8 cellular contexts compared by ENCODE assay signal in the genomic region with DNA sequence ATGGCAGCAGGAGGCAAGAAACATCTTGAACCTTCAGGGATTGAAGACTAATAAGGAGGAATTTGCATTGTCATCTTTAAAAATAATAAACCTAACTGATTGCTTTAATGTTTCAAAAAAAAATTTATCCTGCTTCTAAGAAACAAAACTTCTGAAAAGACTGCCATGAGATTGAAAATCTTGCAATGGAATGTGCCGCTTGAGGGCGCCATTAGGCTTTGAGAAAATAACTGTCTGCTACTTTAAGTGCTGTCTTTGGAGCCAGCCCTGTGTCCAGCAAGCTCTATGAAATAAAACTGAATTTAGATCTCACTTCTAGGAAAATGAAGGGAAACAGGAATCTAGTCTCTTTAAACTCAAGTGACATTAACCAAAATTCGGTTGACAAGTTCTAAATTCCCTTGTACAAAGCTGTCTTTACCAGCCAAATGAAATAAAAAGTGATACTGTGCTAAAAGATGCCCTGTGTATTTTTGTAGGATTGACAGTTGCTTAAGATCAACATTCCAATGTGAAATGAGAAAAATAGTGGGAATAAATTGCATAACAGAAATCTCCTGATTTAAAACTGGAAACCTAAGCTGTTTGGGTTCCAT.
DNase-seq lines count a peak whose midpoint lies in the region; ATAC-seq and TF ChIP-seq lines count a peak whose summit lies in the region.

No MANE protein-coding gene starts in this region.

- H3K36me3 Mint-ChIP-seq in nephron progenitor cell (ENCODE audit: low read depth): no peaks in the 10 kb centered on the region

- H3K4me3 ChIP-seq in epithelial cell of proximal tubule (ENCODE audit: low read depth, low read length) (no peak overlapping the region), thyroid gland (replicated peaks in 1 of 3) (no peak overlapping the region)

- H3K4me3 Mint-ChIP-seq in nephron progenitor cell: no peak overlapping the region

- peak; percentile 64 for DNase-seq in Right ventricle myocardium superior
- DNase-seq in cardiac septum (ENCODE audit: low spot score): no peak
- peak; percentile 33 for DNase-seq in NCI-H774 (lab: John Stamatoyannopoulos, UW)
- peak; percentile 47 for DNase-seq in activated CD8-positive, alpha-beta memory T cell treated with anti-CD3 and anti-CD28 coated beads, Interleukin-2, amount 50 U/mL, for 24 hours (ENCODE audit: extremely low read depth)
- no peak for DNase-seq in epithelial cell of proximal tubule (ENCODE audit: low read depth)
- DNase-seq in nephron progenitor cell: peak; percentile 73
- DNase-seq in thyroid gland: peak; percentile 65 to 77

- H3K4me1 Mint-ChIP-seq in nephron progenitor cell: peaks cover 80% of the 10 kb centered on the region

- H3K27me3 ChIP-seq in thyroid gland: no peaks in the 10 kb centered on the region

- H3K27me3 Mint-ChIP-seq in nephron progenitor cell (ENCODE audit: low read depth, poor library complexity): peaks cover 7% of the 10 kb centered on the region

- TF ChIP-seq CTCF in epithelial cell of proximal tubule (conservative IDR thresholded peaks at IDR 0.05; ENCODE audit: low read depth, low read length) (peak; percentile 84), nephron progenitor cell (IDR thresholded peaks at IDR 0.05) (peak; percentile 78), thyroid gland (IDR thresholded peaks at IDR 0.05) (peak in 5 of 6 experiments; percentile 25 to 67 (median 59))

- WGBS in thyroid gland, 2 donors: 2 to 6% methylated on average over 3 of the region's 3 CpGs

- H3K9me3 Mint-ChIP-seq in nephron progenitor cell: no peaks in the 10 kb centered on the region

- peak overlapping the region; percentile 83 for H3K27ac Mint-ChIP-seq in nephron progenitor cell

- no peak overlapping the region for H3K27ac ChIP-seq in thyroid gland

- no peak for TF ChIP-seq POLR2A in thyroid gland (IDR thresholded peaks at IDR 0.05)

- no peaks in the 10 kb centered on the region for H3K4me1 ChIP-seq in thyroid gland

- H3K36me3 ChIP-seq in thyroid gland: no peaks in the 10 kb centered on the region

- H3K9me3 ChIP-seq in thyroid gland: no peaks in the 10 kb centered on the region

- ATAC-seq in Right ventricle myocardium superior (ENCODE audit: poor library complexity): peak; percentile 45
- no peak for ATAC-seq in GM21447 (IDR thresholded peaks at IDR 0.05; ENCODE audit: unreplicated experiment)

- intact Hi-C loops in Right ventricle myocardium superior (cut with DNase I): loop anchor here (2.0 kb wide), 1 partner anchor 241 kb away; no protein-coding TSS in a partner anchor
- intact Hi-C loops in cardiac septum (cut with DNase I): no loop called here
- intact Hi-C loops in thyroid gland (cut with DNase I): loop anchor here (10.0 kb wide), 1 partner anchor 249 kb away; no protein-coding TSS in a partner anchor

Comparison
In these comparisons a context has a peak if more than half of its experiments do, and no peak if none do; other contexts are left out.
1. DNase-seq: peak in Right ventricle myocardium superior (single experiment), NCI-H774 (single experiment), activated CD8-positive, alpha-beta memory T cell treated with anti-CD3 and anti-CD28 coated beads, Interleukin-2, amount 50 U/mL, for 24 hours (single experiment), nephron progenitor cell (single experiment) and thyroid gland (2 of 2); none in cardiac septum (single experiment) and epithelial cell of proximal tubule (single experiment).
2. Peak in every context shown above with its lines, with median percentiles within 50 percentile points of each other: CTCF ChIP-seq.